Comparison of ENCODE assay signal across 30 cellular contexts in the genomic region with DNA sequence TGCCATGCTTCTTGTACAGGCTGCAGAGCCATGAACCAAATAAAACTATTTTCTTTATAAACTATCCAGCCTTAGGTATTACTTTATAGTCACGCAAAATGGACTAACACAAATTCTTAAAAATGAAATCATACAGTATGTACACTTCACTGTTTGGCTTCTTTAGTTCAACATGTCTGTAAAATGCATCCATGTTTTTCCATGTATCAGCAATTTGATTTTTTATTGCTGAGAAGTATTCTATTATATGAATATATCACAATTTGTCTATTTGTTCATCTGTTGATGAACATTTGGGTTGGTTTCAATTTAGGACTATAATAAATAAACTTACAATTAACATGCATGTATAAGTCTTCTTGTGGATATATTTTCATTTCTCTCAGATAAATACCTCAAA.
"Had no signal": no experiment of that assay in that cellular context is flagged by ENCODE, and none has a peak within 500 bp of the region (broad histone marks: within the 10 kb centered on the region; RNA-seq: fewer than 3 reads in every experiment).

No MANE protein-coding gene starts in this region.

- H3K4me3 ChIP-seq: body of pancreas, esophagus squamous epithelium, gastroesophageal sphincter, heart right ventricle had no signal

- H3K4me3 Mint-ChIP-seq: activated CD8-positive, alpha-beta memory T cell treated with anti-CD3 and anti-CD28 coated beads, Interleukin-2, amount 10 ng/mL, durations not matched to agents 7 days and 5 days; activated CD8-positive, alpha-beta T cell treated with anti-CD3 and anti-CD28 coated beads for 36 hours; activated naive CD4-positive, alpha-beta T cell treated with anti-CD3 and anti-CD28 coated beads for 36 hours; activated naive CD8-positive, alpha-beta T cell; activated T-helper 1 cell treated with anti-CD3 and anti-CD28 coated beads, Interleukin-12 subunit alpha, Interleukin-12 subunit beta, Interleukin-2, Interleukin-4 antibody, amounts not matched to agents 30 ng/mL and 10 ng/mL and 1 ng/mL, durations not matched to agents 14 hours and 24 hours and 36 hours; effector memory CD8-positive, alpha-beta T cell; WTC11 had no signal

- H3K9me3 Mint-ChIP-seq: activated CD8-positive, alpha-beta T cell treated with anti-CD3 and anti-CD28 coated beads for 36 hours; activated naive CD4-positive, alpha-beta T cell treated with anti-CD3 and anti-CD28 coated beads for 36 hours; activated T-helper 1 cell treated with anti-CD3 and anti-CD28 coated beads, Interleukin-12 subunit alpha, Interleukin-12 subunit beta, Interleukin-2, Interleukin-4 antibody, amounts not matched to agents 30 ng/mL and 10 ng/mL and 1 ng/mL, durations not matched to agents 14 hours and 24 hours and 36 hours; activated T-helper 2 cell treated with anti-CD3 and anti-CD28 coated beads, Interferon-gamma antibody, Interleukin-2, Interleukin-4, amounts not matched to agents 10 μg/mL and 5 μg/mL and 100 μg/mL, durations not matched to agents 14 hours and 24 hours and 36 hours; effector memory CD8-positive, alpha-beta T cell; WTC11 had no signal

- DNase-seq: activated CD4-positive, alpha-beta T cell treated with anti-CD3 and anti-CD28 coated beads for 1 hour; activated CD4-positive, alpha-beta T cell treated with anti-CD3 and anti-CD28 coated beads for 4 hours; activated CD4-positive, alpha-beta T cell treated with anti-CD3 and anti-CD28 coated beads, Interleukin-2, amount 50 U/mL, for 1 hour; activated CD4-positive, alpha-beta T cell treated with anti-CD3 and anti-CD28 coated beads, Interleukin-2, amount 50 U/mL, for 48 hours; activated CD8-positive, alpha-beta memory T cell treated with anti-CD3 and anti-CD28 coated beads, Interleukin-2, amount 10 ng/mL, durations not matched to agents 7 days and 5 days; activated CD8-positive, alpha-beta memory T cell treated with anti-CD3 and anti-CD28 coated beads, Interleukin-2, amount 50 U/mL, for 4 hours; activated CD8-positive, alpha-beta T cell treated with anti-CD3 and anti-CD28 coated beads for 36 hours; activated effector memory CD4-positive, alpha-beta T cell treated with anti-CD3 and anti-CD28 coated beads, Interleukin-2, amount 50 U/mL, for 16 hours; activated naive CD4-positive, alpha-beta T cell treated with anti-CD3 and anti-CD28 coated beads for 36 hours; activated T-cell treated with anti-CD3 and anti-CD28 coated beads, Interleukin-2, amount 50 U/mL, for 1 hour; activated T-cell treated with anti-CD3 and anti-CD28 coated beads, Interleukin-2, amount 50 U/mL, for 48 hours; amniotic stem cell; anterior cingulate cortex; body of pancreas; caudate nucleus; cortex of kidney; dermis blood vessel endothelial cell; effector CD4-positive, alpha-beta T cell; effector memory CD8-positive, alpha-beta T cell; erythroblast; esophagus squamous epithelium; foreskin melanocyte; heart right ventricle; T-helper 2 cell had no signal

- H3K4me1 Mint-ChIP-seq: activated CD8-positive, alpha-beta memory T cell treated with anti-CD3 and anti-CD28 coated beads, Interleukin-2, amount 10 ng/mL, durations not matched to agents 7 days and 5 days; WTC11 had no signal

- ATAC-seq: activated CD8-positive, alpha-beta memory T cell treated with anti-CD3 and anti-CD28 coated beads, Interleukin-2, amount 10 ng/mL, durations not matched to agents 7 days and 5 days; activated CD8-positive, alpha-beta T cell treated with anti-CD3 and anti-CD28 coated beads for 36 hours; body of pancreas; effector memory CD8-positive, alpha-beta T cell; gastroesophageal sphincter; heart right ventricle had no signal

- H3K9me3 ChIP-seq: body of pancreas, esophagus squamous epithelium, gastroesophageal sphincter, heart right ventricle had no signal

- H3K27me3 Mint-ChIP-seq: activated CD8-positive, alpha-beta memory T cell treated with anti-CD3 and anti-CD28 coated beads, Interleukin-2, amount 10 ng/mL, durations not matched to agents 7 days and 5 days; activated CD8-positive, alpha-beta T cell treated with anti-CD3 and anti-CD28 coated beads for 36 hours; activated naive CD8-positive, alpha-beta T cell; effector memory CD8-positive, alpha-beta T cell had no signal

- FAIRE-seq: colon had no signal

- H3K27me3 ChIP-seq: body of pancreas, esophagus squamous epithelium, gastroesophageal sphincter, heart right ventricle had no signal

- H3K36me3 ChIP-seq: esophagus squamous epithelium, gastroesophageal sphincter, heart right ventricle had no signal

- H3K27ac ChIP-seq: body of pancreas, esophagus squamous epithelium, heart right ventricle had no signal

- H3K27ac Mint-ChIP-seq: activated CD8-positive, alpha-beta memory T cell treated with anti-CD3 and anti-CD28 coated beads, Interleukin-2, amount 10 ng/mL, durations not matched to agents 7 days and 5 days; activated CD8-positive, alpha-beta T cell treated with anti-CD3 and anti-CD28 coated beads for 36 hours; activated naive CD4-positive, alpha-beta T cell treated with anti-CD3 and anti-CD28 coated beads for 36 hours; activated naive CD8-positive, alpha-beta T cell; activated T-helper 1 cell treated with anti-CD3 and anti-CD28 coated beads, Interleukin-12 subunit alpha, Interleukin-12 subunit beta, Interleukin-2, Interleukin-4 antibody, amounts not matched to agents 30 ng/mL and 10 ng/mL and 1 ng/mL, durations not matched to agents 14 hours and 24 hours and 36 hours; activated T-helper 2 cell treated with anti-CD3 and anti-CD28 coated beads, Interferon-gamma antibody, Interleukin-2, Interleukin-4, amounts not matched to agents 10 μg/mL and 5 μg/mL and 100 μg/mL, durations not matched to agents 14 hours and 24 hours and 36 hours; effector memory CD8-positive, alpha-beta T cell; WTC11 had no signal

- H3K36me3 Mint-ChIP-seq: activated CD8-positive, alpha-beta memory T cell treated with anti-CD3 and anti-CD28 coated beads, Interleukin-2, amount 10 ng/mL, durations not matched to agents 7 days and 5 days; activated naive CD8-positive, alpha-beta T cell; WTC11 had no signal

- H3K4me1 ChIP-seq: body of pancreas, heart right ventricle had no signal
